8 cellular contexts compared by ENCODE assay signal in the genomic region with DNA sequence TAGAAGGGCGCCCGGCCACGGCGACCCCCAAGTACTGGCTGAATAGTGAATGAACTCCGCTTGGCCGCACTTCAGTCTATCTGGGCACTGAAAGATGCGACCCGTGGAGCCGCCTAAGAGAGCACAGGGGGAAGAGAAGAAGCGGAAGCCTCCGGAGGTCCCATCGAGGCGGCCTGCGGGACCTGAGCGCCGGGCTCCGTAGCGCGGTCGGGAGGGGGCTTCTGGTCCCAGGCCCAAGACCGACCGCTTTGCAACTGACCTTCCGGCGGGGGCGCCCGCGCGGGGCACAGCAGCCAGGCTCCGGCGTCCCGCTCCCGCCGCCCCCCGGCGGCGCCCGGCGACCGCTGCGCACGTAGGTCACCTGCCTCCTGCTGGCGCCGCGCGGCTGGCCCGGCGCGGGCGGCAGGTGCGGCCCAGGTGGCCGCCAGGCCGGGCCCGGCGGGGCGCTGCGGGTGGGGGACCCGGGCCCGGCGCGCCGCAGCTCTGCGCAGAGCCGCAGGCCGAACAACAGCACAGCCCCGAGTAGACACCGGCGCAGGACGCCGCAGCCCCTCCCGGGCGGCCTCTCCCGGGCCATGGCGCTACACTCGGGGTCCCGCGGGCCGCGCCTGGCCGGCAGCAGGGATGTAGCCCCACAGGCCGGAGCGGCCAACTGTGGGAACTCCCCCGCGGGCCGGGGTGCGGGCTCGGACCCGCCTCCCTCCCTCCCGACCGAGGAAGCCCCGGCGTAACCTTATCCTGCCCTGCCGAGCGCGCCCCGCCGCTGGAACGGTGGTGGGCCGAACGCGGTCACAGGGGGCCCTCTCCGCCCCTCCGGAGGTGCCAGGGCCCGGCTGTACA. TPM values are rescaled to one million over a fixed set of nuclear protein-coding genes. Genes with fewer than 3 reads are reported as not detected.
DNase-seq lines count a peak whose midpoint lies in the region; ATAC-seq and TF ChIP-seq lines count a peak whose summit lies in the region.

A gene with protein sequence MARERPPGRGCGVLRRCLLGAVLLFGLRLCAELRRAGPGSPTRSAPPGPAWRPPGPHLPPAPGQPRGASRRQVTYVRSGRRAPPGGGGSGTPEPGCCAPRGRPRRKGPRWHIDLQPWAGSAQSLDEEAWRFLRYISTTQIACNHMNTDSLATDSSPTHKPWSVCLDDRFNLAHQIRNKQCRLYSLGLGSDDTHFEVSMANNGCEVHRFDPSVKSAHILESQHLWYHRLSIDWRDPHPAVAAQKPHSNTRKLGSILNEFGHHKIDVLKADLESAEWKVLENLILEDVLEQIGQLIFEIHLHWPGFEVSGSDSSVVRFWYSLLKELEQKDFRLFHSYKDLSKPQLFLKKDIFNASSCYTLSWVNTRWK (minus strand): TSS at position 654 of the 840 bp plus-strand sequence. CDS start 77 bp downstream, at position 577.

- peak within 1 kb of the TSS; percentile 60 for H3K4me3 ChIP-seq in BE2C (ENCODE audit: low read depth, low read length)
- H3K4me3 ChIP-seq in HEK293 (ENCODE audit: low read depth, low read length): peak within 1 kb of the TSS; percentile 21

- H3K27ac Mint-ChIP-seq in stimulated activated effector memory CD8-positive, alpha-beta T cell treated with anti-CD3 and anti-CD28 coated beads, Interleukin-12 subunit alpha, Interleukin-12 subunit beta, amount 100 ng/mL, for 72 hours: no peak within 1 kb of the TSS

- TF ChIP-seq CTCF in BE2C (IDR thresholded peaks at IDR 0.05; ENCODE audit: low read depth, low read length) (no peak), HEK293 (tag by site-specific recombination; IDR thresholded peaks at IDR 0.05) (no peak)

- POLR2A ChIA-PET in HEK293 (lab: Yijun Ruan, JAX): no interaction called here

- H3K27ac ChIP-seq in HEK293 (ENCODE audit: extremely low read depth, low read depth, low read length) (peak within 1 kb of the TSS; percentile 61; the same call in 1 of the 2 replicates), angular gyrus (ENCODE audit: low read depth, low read length) (peak within 1 kb of the TSS; percentile 86)

- CTCF ChIA-PET in HEK293 (lab: Yijun Ruan, JAX): no interaction called here

- H3K4me3 Mint-ChIP-seq in stimulated activated effector memory CD8-positive, alpha-beta T cell treated with anti-CD3 and anti-CD28 coated beads, Interleukin-12 subunit alpha, Interleukin-12 subunit beta, amount 100 ng/mL, for 72 hours: peak within 1 kb of the TSS; percentile 65

- H3K9me3 ChIP-seq in BE2C: no peaks in the 10 kb centered on the region
- no peaks in the 10 kb centered on the region for H3K9me3 ChIP-seq in HEK293 (ENCODE audit: control insufficient read depth, insufficient read depth, low read depth, low read length)

- peak; percentile 51 for ATAC-seq in stimulated activated effector memory CD8-positive, alpha-beta T cell treated with anti-CD3 and anti-CD28 coated beads, Interleukin-12 subunit alpha, Interleukin-12 subunit beta, amount 100 ng/mL, for 72 hours
- ATAC-seq in GM19455 (IDR thresholded peaks at IDR 0.05; ENCODE audit: unreplicated experiment) (no peak), HG03108 (IDR thresholded peaks at IDR 0.05; ENCODE audit: unreplicated experiment) (no peak)

- H3K4me1 ChIP-seq in BE2C (peaks cover 8% of the 10 kb centered on the region), HEK293 (ENCODE audit: control insufficient read depth, insufficient read depth, low read length) (no peaks in the 10 kb centered on the region; the same call in 1 of the 2 replicates)

- H3K9me3 Mint-ChIP-seq in stimulated activated effector memory CD8-positive, alpha-beta T cell treated with anti-CD3 and anti-CD28 coated beads, Interleukin-12 subunit alpha, Interleukin-12 subunit beta, amount 100 ng/mL, for 72 hours: no peaks in the 10 kb centered on the region

- no peak for TF ChIP-seq POLR2A in erythroblast (IDR thresholded peaks at IDR 0.05; ENCODE audit: low read length)

- no peaks in the 10 kb centered on the region for H3K36me3 Mint-ChIP-seq in stimulated activated effector memory CD8-positive, alpha-beta T cell treated with anti-CD3 and anti-CD28 coated beads, Interleukin-12 subunit alpha, Interleukin-12 subunit beta, amount 100 ng/mL, for 72 hours

- DNase-seq in BE2C (peak; percentile 33), iPS-NIHi11 (ENCODE audit: low spot score) (peak; percentile 67), erythroblast (lab: John Stamatoyannopoulos, UW) (no peak)
- no peak for DNase-seq in stimulated activated effector memory CD8-positive, alpha-beta T cell treated with anti-CD3 and anti-CD28 coated beads, Interleukin-12 subunit alpha, Interleukin-12 subunit beta, amount 100 ng/mL, for 72 hours (ENCODE audit: low spot score in 2 of 2)

- H3K27me3 ChIP-seq in BE2C: peaks cover 9% of the 10 kb centered on the region; the same call in 1 of the 2 replicates

- peaks cover 14% of the 10 kb centered on the region for H3K4me1 Mint-ChIP-seq in stimulated activated effector memory CD8-positive, alpha-beta T cell treated with anti-CD3 and anti-CD28 coated beads, Interleukin-12 subunit alpha, Interleukin-12 subunit beta, amount 100 ng/mL, for 72 hours

- H3K36me3 ChIP-seq in BE2C: no peaks in the 10 kb centered on the region
- no peaks in the 10 kb centered on the region for H3K36me3 ChIP-seq in HEK293 (ENCODE audit: control insufficient read depth in 2 of 2, insufficient read depth in 1 of 2, low read length in 2 of 2)

TF ChIP-seq in HEK293, 187 proteins besides CTCF, POLR2A, EP300 and RAD21:
- peak; percentile 61; the same call in 1 of the 2 replicates for TF ChIP-seq ZNF202 (tag by site-specific recombination; IDR thresholded peaks at IDR 0.05; ENCODE audit: borderline replicate concordance)
- TF ChIP-seq ZNF324 (tag by site-specific recombination; IDR thresholded peaks at IDR 0.05): no peak

RNA-seq across cellular contexts. Expression of the gene that starts here (rescaled TPM):
- not detected for polyA plus RNA-seq in BE2C (2012; ENCODE audit: insufficient read depth, insufficient read length, low read depth)

Comparison
In these comparisons a context has a peak if more than half of its experiments do, and no peak if none do; other contexts are left out.
1. DNase-seq: peak in BE2C (single experiment) and iPS-NIHi11 (single experiment); none in stimulated activated effector memory CD8-positive, alpha-beta T cell treated with anti-CD3 and anti-CD28 coated beads, Interleukin-12 subunit alpha, Interleukin-12 subunit beta, amount 100 ng/mL, for 72 hours (0 of 2) and erythroblast (0 of 2).